Comparison of ENCODE assay signal across 19 cellular contexts in genomic region chr4:102301167-102301566, GRCh38. TPM values are rescaled to one million over a fixed set of nuclear protein-coding genes. Genes with fewer than 3 reads are reported as not detected.
DNase-seq lines count a peak whose midpoint lies in the region; ATAC-seq and TF ChIP-seq lines count a peak whose summit lies in the region.
"Had no signal": no experiment of that assay in that cellular context is flagged by ENCODE, and none has a peak within 500 bp of the region (broad histone marks: within the 10 kb centered on the region; RNA-seq: fewer than 3 reads in every experiment).

No MANE protein-coding gene starts in this region.

- no peaks in the 10 kb centered on the region for H3K4me1 Mint-ChIP-seq in activated T-helper 17 cell treated with anti-CD3 and anti-CD28 coated beads, Interleukin-2, amount 50 U/mL, for 72 hours
- H3K4me1 Mint-ChIP-seq in Calu3 (ENCODE audit: low read depth, unreplicated experiment): peaks cover 6% of the 10 kb centered on the region

- H3K27me3 Mint-ChIP-seq in activated T-helper 17 cell treated with anti-CD3 and anti-CD28 coated beads, Interleukin-2, amount 50 U/mL, for 72 hours: no peaks in the 10 kb centered on the region
- H3K27me3 Mint-ChIP-seq in Calu3 (ENCODE audit: unreplicated experiment): no peaks in the 10 kb centered on the region
- H3K27me3 Mint-ChIP-seq: CD4-positive, alpha-beta T cell had no signal

- no peak for TF ChIP-seq CTCF in Calu3 (IDR thresholded peaks at IDR 0.05; ENCODE audit: unreplicated experiment)

- DNase-seq in Calu3 (no peak), epidermal melanocyte (ENCODE audit: insufficient read length, low spot score) (no peak), left lobe of liver (ENCODE audit: low spot score) (no peak)
- DNase-seq: CD4-positive, alpha-beta T cell; COR-L47; DND-41; H9; HFFc6; MM.1S; NCI-H1048; NCI-H1417 treated with DMSO at 0.1 percent for 48 hours; NCI-H187; NCI-H446 treated with DMSO at 0.1 percent for 48 hours; SHP77 treated with DMSO at 0.1 percent for 48 hours; SW 1271 had no signal

- ATAC-seq in GM21619 (IDR thresholded peaks at IDR 0.05; ENCODE audit: unreplicated experiment) (peak; percentile 46), HG03060 (IDR thresholded peaks at IDR 0.05; ENCODE audit: low read depth, unreplicated experiment) (peak; percentile 42), HG03571 (IDR thresholded peaks at IDR 0.05; ENCODE audit: unreplicated experiment) (no peak), left lobe of liver (no peak)
- no peak for ATAC-seq in activated T-helper 17 cell treated with anti-CD3 and anti-CD28 coated beads, Interleukin-2, amount 50 U/mL, for 72 hours (replicated peaks)

- H3K36me3 Mint-ChIP-seq in activated T-helper 17 cell treated with anti-CD3 and anti-CD28 coated beads, Interleukin-2, amount 50 U/mL, for 72 hours (ENCODE audit: low read depth): peaks cover 84% of the 10 kb centered on the region
- no peaks in the 10 kb centered on the region for H3K36me3 Mint-ChIP-seq in Calu3 (ENCODE audit: insufficient read depth, unreplicated experiment)

- no peaks in the 10 kb centered on the region for H3K9me3 Mint-ChIP-seq in activated T-helper 17 cell treated with anti-CD3 and anti-CD28 coated beads, Interleukin-2, amount 50 U/mL, for 72 hours
- no peaks in the 10 kb centered on the region for H3K9me3 Mint-ChIP-seq in Calu3 (ENCODE audit: low read depth, unreplicated experiment)
- H3K9me3 Mint-ChIP-seq: CD4-positive, alpha-beta T cell; H9; HFFc6 had no signal

- intact Hi-C loops in Calu3 (cut with micrococcal nuclease; ENCODE audit: unreplicated experiment): no loop called here

- CTCF ChIA-PET in Calu3 (lab: Charles Lee): interaction anchor here (0.7 kb wide), 1 partner anchor 43 kb away, joined by 4 read pairs; no protein-coding TSS in a partner anchor

- H3K27ac Mint-ChIP-seq in activated T-helper 17 cell treated with anti-CD3 and anti-CD28 coated beads, Interleukin-2, amount 50 U/mL, for 72 hours: peak overlapping the region; percentile 39
- H3K27ac Mint-ChIP-seq in Calu3 (ENCODE audit: unreplicated experiment): no peak overlapping the region
- H3K27ac Mint-ChIP-seq: CD4-positive, alpha-beta T cell; HFFc6 had no signal

- no TSS peak for BruUV-seq in Calu3 (replicated peaks; lab: Mats Ljungman, UMichigan)

- no peak overlapping the region for H3K4me3 Mint-ChIP-seq in activated T-helper 17 cell treated with anti-CD3 and anti-CD28 coated beads, Interleukin-2, amount 50 U/mL, for 72 hours
- no peak overlapping the region for H3K4me3 Mint-ChIP-seq in Calu3 (ENCODE audit: low read depth, unreplicated experiment)
- H3K4me3 Mint-ChIP-seq: CD4-positive, alpha-beta T cell; H9; HFFc6 had no signal

RNA-seq across cellular contexts. Expression of gene SLC39A8, which starts 44.1 kb away (rescaled TPM):
- 10 to 100 TPM; 56.4 to 86.3 TPM for total RNA-seq in activated T-helper 17 cell treated with anti-CD3 and anti-CD28 coated beads, Interleukin-2, amount 50 U/mL, for 72 hours
- 13.3 and 30.8 TPM in 2 replicates for total RNA-seq in Calu3 (2022)
- 23.6 TPM for total RNA-seq in left lobe of liver

Comparison
In these comparisons a context has a peak if more than half of its experiments do, and no peak if none do; other contexts are left out.
1. ATAC-seq: peak in GM21619 (single experiment) and HG03060 (single experiment); none in activated T-helper 17 cell treated with anti-CD3 and anti-CD28 coated beads, Interleukin-2, amount 50 U/mL, for 72 hours (single experiment), HG03571 (single experiment) and left lobe of liver (single experiment).